In the genomic region with DNA sequence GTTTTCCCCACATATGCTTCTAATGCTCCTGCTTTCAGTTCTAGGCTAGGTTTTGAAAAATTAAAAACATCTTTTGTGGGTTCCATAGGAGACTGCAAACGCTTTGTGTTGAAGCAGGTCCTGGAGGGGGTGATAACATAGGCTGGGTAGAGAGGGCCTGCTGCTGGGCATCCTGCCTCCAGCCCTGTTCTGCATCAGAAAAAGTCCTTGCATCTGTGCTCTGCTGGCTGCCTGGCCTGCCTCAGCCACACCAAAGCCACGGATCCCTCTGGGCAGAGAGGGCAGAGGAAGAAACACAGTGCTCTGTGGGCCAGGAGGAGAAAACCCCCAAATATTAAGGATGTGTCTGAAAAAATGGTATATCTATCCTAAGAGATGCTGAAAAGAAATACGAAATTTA, we compare ENCODE assay signal across 24 cellular contexts. TPM values are rescaled to one million over a fixed set of nuclear protein-coding genes. Genes with fewer than 3 reads are reported as not detected.
DNase-seq lines count a peak whose midpoint lies in the region; ATAC-seq and TF ChIP-seq lines count a peak whose summit lies in the region.
"Had no signal": no experiment of that assay in that cellular context is flagged by ENCODE, and none has a peak within 500 bp of the region (broad histone marks: within the 10 kb centered on the region; RNA-seq: fewer than 3 reads in every experiment).

No MANE protein-coding gene starts in this region.

- H4K8ac ChIP-seq in neuronal stem cell (ENCODE audit: low read depth, low read length), result no peak overlapping the region

- H3F3A ChIP-seq in GM23338 (replicated peaks; ENCODE audit: low read depth), result no peaks in the 10 kb centered on the region

- POLR2A ChIA-PET in OCI-LY7 (lab: Charles Lee), result interaction anchor here (0.6 to 1.5 kb wide), 3 partner anchors 8 to 1070 kb away, joined by 3 to 5 read pairs (median 3); no protein-coding TSS in a partner anchor
- POLR2A ChIA-PET in HEK293T (lab: Yijun Ruan, JAX), result no interaction called here
- POLR2A ChIA-PET in CD8-positive, alpha-beta T cell (lab: Charles Lee), result no interaction called here

- H3K4me1 ChIP-seq in GM23338 (ENCODE audit: insufficient read depth), result 0 out of 2 replicates have a peak, but pooled peaks cover 3% of the 10 kb centered on the region
- H3K4me1 ChIP-seq in OCI-LY7 (ENCODE audit: insufficient read depth, low read length, poor library complexity, severe bottlenecking), result peaks cover 10% of the 10 kb centered on the region
- peaks cover 3 to 4% of the 10 kb centered on the region in 2 donors for H3K4me1 ChIP-seq in neuronal stem cell (ENCODE audit: control insufficient read depth in 2 of 2, insufficient read depth in 1 of 2, low read depth in 1 of 2, low read length in 2 of 2)
- H3K4me1 ChIP-seq in CD8-positive, alpha-beta T cell (ENCODE audit: insufficient read depth, low read length), result no peaks in the 10 kb centered on the region

- no peak for DNase-seq in GM23338 (ENCODE audit: low spot score)
- DNase-seq in OCI-LY7 (ENCODE audit: low spot score), result no peak
- peak; percentile 42 for DNase-seq in cerebellar cortex (ENCODE audit: low spot score)
- DNase-seq in stimulated activated effector memory CD8-positive, alpha-beta T cell treated with anti-CD3 and anti-CD28 coated beads, Interleukin-12 subunit alpha, Interleukin-12 subunit beta, amount 100 ng/mL, for 72 hours (ENCODE audit: low spot score in 2 of 2), result no peak
- no peak for DNase-seq in neuronal stem cell (ENCODE audit: low spot score)
- no peak for DNase-seq in HEK293T (ENCODE audit: extremely low spot score)
- DNase-seq in CD8-positive, alpha-beta T cell, result no peak
- DNase-seq: CD4-positive, CD25-positive, alpha-beta regulatory T cell; COR-L47; DMS79 treated with DMSO at 0.1 percent for 48 hours; GM23248; NCI-H1105; NCI-H2029 treated with DMSO at 0.1 percent for 48 hours; NCI-H226; NCI-H510A treated with DMSO at 0.1 percent for 48 hours; NCI-H748 treated with DMSO at 0.1 percent for 48 hours; OCI-M1; Right ventricle myocardium superior had no signal

- no peak overlapping the region for H3K4me3 Mint-ChIP-seq in GM23338
- H3K4me3 Mint-ChIP-seq in stimulated activated effector memory CD8-positive, alpha-beta T cell treated with anti-CD3 and anti-CD28 coated beads, Interleukin-12 subunit alpha, Interleukin-12 subunit beta, amount 100 ng/mL, for 72 hours, result no peak overlapping the region
- no peak overlapping the region for H3K4me3 Mint-ChIP-seq in CD8-positive, alpha-beta T cell
- H3K4me3 Mint-ChIP-seq: B cell; CD4-positive, CD25-positive, alpha-beta regulatory T cell had no signal

- CTCF ChIA-PET in OCI-LY7 (lab: Charles Lee; ENCODE audit: unreplicated experiment), result interaction anchor here (0.6 kb wide), 1 partner anchor 142 kb away, joined by 5 read pairs; no protein-coding TSS in a partner anchor
- CTCF ChIA-PET in HEK293T (lab: Yijun Ruan, JAX), result interaction anchor here (0.6 kb wide), 1 partner anchor 1020 kb away, joined by 3 read pairs; no protein-coding TSS in a partner anchor
- CTCF ChIA-PET in CD8-positive, alpha-beta T cell (lab: Charles Lee), result no interaction called here

- H2BK15ac ChIP-seq in neuronal stem cell (ENCODE audit: low read length), result no peak overlapping the region

- no peak overlapping the region for H3K14ac ChIP-seq in neuronal stem cell (ENCODE audit: low read length)

- no peak overlapping the region for H2AK5ac ChIP-seq in neuronal stem cell (ENCODE audit: low read depth, low read length)

- H3K9ac ChIP-seq in neuronal stem cell (ENCODE audit: low read depth, low read length, poor library complexity), result no peak overlapping the region
- H3K9ac ChIP-seq: GM23248 had no signal

- TF ChIP-seq CTCF in GM23338 (conservative IDR thresholded peaks at IDR 0.05; ENCODE audit: low read depth in 2 of 2) (no peak), OCI-LY7 (conservative IDR thresholded peaks at IDR 0.05; ENCODE audit: low read length) (no peak)
- no peak for TF ChIP-seq CTCF in CD8-positive, alpha-beta T cell (IDR thresholded peaks at IDR 0.05)

- peaks cover 36% of the 10 kb centered on the region for H3K27me3 ChIP-seq in GM23338 (ENCODE audit: insufficient read depth)
- peaks cover 6 to 54% (median 18%) of the 10 kb centered on the region in 3 experiments for H3K27me3 ChIP-seq in neuronal stem cell (ENCODE audit: control insufficient read depth in 3 of 3, insufficient read depth in 3 of 3, low read depth in 1 of 3, low read length in 3 of 3)
- no peaks in the 10 kb centered on the region for H3K27me3 ChIP-seq in CD8-positive, alpha-beta T cell (ENCODE audit: insufficient read depth, low read length)

- no peak overlapping the region for H3K23ac ChIP-seq in neuronal stem cell (ENCODE audit: low read depth, low read length, poor library complexity)

- intact Hi-C loops in OCI-LY7 (cut with micrococcal nuclease; ENCODE audit: unreplicated experiment), result no loop called here
- intact Hi-C loops in CD8-positive, alpha-beta T cell (cut with DNase I, micrococcal nuclease), result no loop called here

- H3K79me2 ChIP-seq in GM23338 (replicated peaks; ENCODE audit: insufficient read depth) (no peaks in the 10 kb centered on the region), OCI-LY7 (ENCODE audit: insufficient read depth, low read depth, low read length) (no peaks in the 10 kb centered on the region)

- H3K27me3 Mint-ChIP-seq in GM23338 (ENCODE audit: insufficient read depth, low read depth, poor library complexity), result peaks cover 25% of the 10 kb centered on the region
- H3K27me3 Mint-ChIP-seq in CD8-positive, alpha-beta T cell (ENCODE audit: low read depth), result peaks cover 19% of the 10 kb centered on the region

- H2AFZ ChIP-seq in GM23338, result no peak overlapping the region
- H2AFZ ChIP-seq in OCI-LY7 (ENCODE audit: low read length), result peak overlapping the region; percentile 63
- no peak overlapping the region for H2AFZ ChIP-seq in neuronal stem cell (ENCODE audit: low read length)
- H2AFZ ChIP-seq: GM23248 had no signal

- H2BK12ac ChIP-seq in neuronal stem cell (ENCODE audit: low read length), result no peak overlapping the region

- H3K36me3 ChIP-seq in GM23338 (ENCODE audit: insufficient read depth) (0 out of 2 replicates have a peak, but pooled peaks cover 3% of the 10 kb centered on the region), OCI-LY7 (ENCODE audit: insufficient read depth, low read length) (no peaks in the 10 kb centered on the region), neuronal stem cell (replicated peaks in 1 of 2; ENCODE audit: control insufficient read depth in 2 of 2, insufficient read depth in 2 of 2, low read length in 2 of 2) (no peaks in the 10 kb centered on the region)
- no peaks in the 10 kb centered on the region for H3K36me3 ChIP-seq in CD8-positive, alpha-beta T cell (ENCODE audit: insufficient read depth, low read length)

- H4K20me1 ChIP-seq in GM23338 (replicated peaks; ENCODE audit: insufficient read depth) (no peaks in the 10 kb centered on the region), OCI-LY7 (ENCODE audit: insufficient read depth, low read length) (no peaks in the 10 kb centered on the region)

- BruUV-seq in OCI-LY7 (replicated peaks; lab: Mats Ljungman, UMichigan), result no TSS peak

- H3K4me2 ChIP-seq in GM23338 (no peak overlapping the region), OCI-LY7 (ENCODE audit: low read length) (no peak overlapping the region), neuronal stem cell (ENCODE audit: insufficient read depth, low read length, poor library complexity, severe bottlenecking) (no peak overlapping the region)
- H3K4me2 ChIP-seq: A549 had no signal

- H2BK5ac ChIP-seq in neuronal stem cell (ENCODE audit: low read length), result no peak overlapping the region

- no CpG with 5 or more reads among the region's 3 CpGs for WGBS in neuronal stem cell (ENCODE audit: extremely low coverage in 2 of 2, insufficient read length in 2 of 2, insufficient replicate concordance in 1 of 2), 2 donors

- H3K18ac ChIP-seq in neuronal stem cell (ENCODE audit: low read length), result no peak overlapping the region

- H3K9me3 ChIP-seq in OCI-LY7 (ENCODE audit: low read length) (no peaks in the 10 kb centered on the region), neuronal stem cell (replicated peaks in 1 of 2; ENCODE audit: control insufficient read depth in 2 of 2, insufficient read depth in 1 of 2, low read depth in 1 of 2, low read length in 2 of 2) (peaks cover 7 to 9% of the 10 kb centered on the region in 2 donors)
- H3K9me3 ChIP-seq in CD8-positive, alpha-beta T cell (ENCODE audit: low read length), result no peaks in the 10 kb centered on the region
- H3K9me3 ChIP-seq: A549 had no signal

- H3K79me1 ChIP-seq in neuronal stem cell (ENCODE audit: low read depth, low read length), result no peaks in the 10 kb centered on the region

- no peak overlapping the region for H4K91ac ChIP-seq in neuronal stem cell (ENCODE audit: low read depth, low read length, poor library complexity)

- ATAC-seq in GM23338, result peak; percentile 24
- ATAC-seq in stimulated activated effector memory CD8-positive, alpha-beta T cell treated with anti-CD3 and anti-CD28 coated beads, Interleukin-12 subunit alpha, Interleukin-12 subunit beta, amount 100 ng/mL, for 72 hours, result peak; percentile 32
- no peak for ATAC-seq in GM21381 (IDR thresholded peaks at IDR 0.05; ENCODE audit: unreplicated experiment)
- ATAC-seq in CD8-positive, alpha-beta T cell, result no peak
- ATAC-seq: A549, K562 had no signal

- H2BK120ac ChIP-seq in neuronal stem cell (ENCODE audit: low read depth, low read length), result no peak overlapping the region

- H3K4me1 Mint-ChIP-seq in GM23338, result peaks cover 9% of the 10 kb centered on the region
- H3K4me1 Mint-ChIP-seq in stimulated activated effector memory CD8-positive, alpha-beta T cell treated with anti-CD3 and anti-CD28 coated beads, Interleukin-12 subunit alpha, Interleukin-12 subunit beta, amount 100 ng/mL, for 72 hours, result no peaks in the 10 kb centered on the region
- peaks cover 9% of the 10 kb centered on the region for H3K4me1 Mint-ChIP-seq in CD8-positive, alpha-beta T cell (ENCODE audit: low read depth)

- no peak overlapping the region for H3K4me3 ChIP-seq in GM23338
- H3K4me3 ChIP-seq in OCI-LY7 (ENCODE audit: low read depth, low read length, poor library complexity, severe bottlenecking), result no peak overlapping the region
- H3K4me3 ChIP-seq in neuronal stem cell (ENCODE audit: low read length in 2 of 2), result no peak overlapping the region
- H3K4me3 ChIP-seq in CD8-positive, alpha-beta T cell (ENCODE audit: low read depth, low read length), result no peak overlapping the region
- H3K4me3 ChIP-seq: A549, GM23248, K562 had no signal

- H3K36me3 Mint-ChIP-seq in GM23338 (ENCODE audit: low read depth), result 0 out of 3 replicates have a peak, but pooled peaks cover 3% of the 10 kb centered on the region
- H3K36me3 Mint-ChIP-seq in stimulated activated effector memory CD8-positive, alpha-beta T cell treated with anti-CD3 and anti-CD28 coated beads, Interleukin-12 subunit alpha, Interleukin-12 subunit beta, amount 100 ng/mL, for 72 hours, result no peaks in the 10 kb centered on the region
- H3K36me3 Mint-ChIP-seq in CD8-positive, alpha-beta T cell, result no peaks in the 10 kb centered on the region
- H3K36me3 Mint-ChIP-seq: CD4-positive, CD25-positive, alpha-beta regulatory T cell had no signal

- no peak overlapping the region for H3K4ac ChIP-seq in neuronal stem cell (ENCODE audit: low read length)

- H3K9me3 Mint-ChIP-seq in GM23338, result peaks cover 13% of the 10 kb centered on the region
- peaks cover 7% of the 10 kb centered on the region for H3K9me3 Mint-ChIP-seq in stimulated activated effector memory CD8-positive, alpha-beta T cell treated with anti-CD3 and anti-CD28 coated beads, Interleukin-12 subunit alpha, Interleukin-12 subunit beta, amount 100 ng/mL, for 72 hours
- H3K9me3 Mint-ChIP-seq in CD8-positive, alpha-beta T cell, result no peaks in the 10 kb centered on the region

- no peak overlapping the region for H3K27ac Mint-ChIP-seq in GM23338
- H3K27ac Mint-ChIP-seq in stimulated activated effector memory CD8-positive, alpha-beta T cell treated with anti-CD3 and anti-CD28 coated beads, Interleukin-12 subunit alpha, Interleukin-12 subunit beta, amount 100 ng/mL, for 72 hours, result no peak overlapping the region
- no peak overlapping the region for H3K27ac Mint-ChIP-seq in CD8-positive, alpha-beta T cell
- H3K27ac Mint-ChIP-seq: B cell; CD4-positive, CD25-positive, alpha-beta regulatory T cell had no signal

- no peak overlapping the region for H3K27ac ChIP-seq in GM23338 (ENCODE audit: low read depth)
- no peak overlapping the region for H3K27ac ChIP-seq in OCI-LY7 (ENCODE audit: low read depth, low read length, poor library complexity, severe bottlenecking)
- H3K27ac ChIP-seq in neuronal stem cell (replicated peaks; ENCODE audit: low read length), result no peak overlapping the region
- no peak overlapping the region for H3K27ac ChIP-seq in CD8-positive, alpha-beta T cell (ENCODE audit: low read depth, low read length)
- H3K27ac ChIP-seq: A549, GM23248 had no signal

- H3K9me2 ChIP-seq in GM23338 (ENCODE audit: insufficient read depth), result no peaks in the 10 kb centered on the region
- H3K9me2 ChIP-seq in OCI-LY7 (ENCODE audit: insufficient read depth, low read length), result no peaks in the 10 kb centered on the region

RNA-seq across cellular contexts. Expression of gene ARPP21, which starts 3.9 kb away (rescaled TPM):
- total RNA-seq in GM23338 (2014; rRNA removed; shearing (Covaris generic)), result not detected in 2 replicates
- polyA plus RNA-seq in GM23338 (2016; fragmentation: Nextera tagmentation; extraction: Ambion mirVana), result not detected in 2 replicates
- 0.88 and 1.0 TPM in 2 replicates for total RNA-seq in OCI-LY7 (2014; rRNA removed; shearing (Covaris generic))
- 1.1 and 1.3 TPM in 2 replicates for total RNA-seq in OCI-LY7 (2022)
- 0.13 TPM for polyA plus RNA-seq in neuronal stem cell (2013, experiment 1 of 2)
- polyA plus RNA-seq in neuronal stem cell (2013, experiment 2 of 2), result 0.10 TPM
- total RNA-seq in CD8-positive, alpha-beta T cell, result not detected
- total RNA-seq: B cell; CD4-positive, CD25-positive, alpha-beta regulatory T cell; GM23248; K562; Right ventricle myocardium superior; RPMI7951; SK-MEL-5 had no signal
- polyA plus RNA-seq: CD4-positive, CD25-positive, alpha-beta regulatory T cell; GM23248; K562 had no signal

Comparison
In these comparisons a context has a peak if more than half of its experiments do, and no peak if none do; other contexts are left out.
1. ATAC-seq: peak in GM23338 (single experiment) and stimulated activated effector memory CD8-positive, alpha-beta T cell treated with anti-CD3 and anti-CD28 coated beads, Interleukin-12 subunit alpha, Interleukin-12 subunit beta, amount 100 ng/mL, for 72 hours (single experiment); none in GM21381 (single experiment) and CD8-positive, alpha-beta T cell (single experiment).